Comparison of ENCODE assay signal across 13 cellular contexts in the genomic region with DNA sequence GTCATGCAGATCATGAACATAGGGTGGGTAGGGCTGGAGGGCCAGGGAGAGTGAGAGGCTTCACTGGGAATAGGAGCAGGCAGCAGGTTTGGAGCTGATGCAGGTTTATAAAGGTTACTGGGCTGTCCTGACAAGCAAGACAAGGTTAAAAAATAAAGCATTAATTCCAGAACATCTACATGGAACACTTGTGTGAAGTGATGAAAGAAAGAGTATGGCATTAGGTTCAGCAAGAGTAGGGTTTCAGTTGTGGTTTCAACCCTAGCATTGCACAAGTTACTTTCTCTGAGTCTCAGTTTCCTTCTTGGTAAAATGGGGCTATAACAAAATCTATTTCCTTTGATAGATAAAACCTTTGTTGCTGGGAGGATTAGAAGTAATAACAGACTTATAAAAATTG.
DNase-seq lines count a peak whose midpoint lies in the region; ATAC-seq lines count a peak whose summit lies in the region.
"Had no signal": no experiment of that assay in that cellular context is flagged by ENCODE, and none has a peak within 500 bp of the region (broad histone marks: within the 10 kb centered on the region; RNA-seq: fewer than 3 reads in every experiment).

No MANE protein-coding gene starts in this region.

- peak overlapping the region; percentile 50 for H3K27ac Mint-ChIP-seq in activated CD4-positive, alpha-beta T cell treated with anti-CD3 and anti-CD28 coated beads, Interleukin-2, amount 10 ng/mL, durations not matched to agents 24 days and 14 days
- no peak overlapping the region for H3K27ac Mint-ChIP-seq in activated CD4-positive, alpha-beta memory T cell treated with anti-CD3 and anti-CD28 coated beads for 36 hours
- H3K27ac Mint-ChIP-seq: IgD-negative memory B cell had no signal

- H3K36me3 ChIP-seq in MG63: no peaks in the 10 kb centered on the region

- H3K4me1 Mint-ChIP-seq in activated CD4-positive, alpha-beta T cell treated with anti-CD3 and anti-CD28 coated beads, Interleukin-2, amount 10 ng/mL, durations not matched to agents 24 days and 14 days: peaks cover 30% of the 10 kb centered on the region
- peaks cover 17% of the 10 kb centered on the region for H3K4me1 Mint-ChIP-seq in activated CD4-positive, alpha-beta memory T cell treated with anti-CD3 and anti-CD28 coated beads for 36 hours (ENCODE audit: low read depth)
- H3K4me1 Mint-ChIP-seq: naive B cell had no signal

- peaks cover 11% of the 10 kb centered on the region for H3K36me3 Mint-ChIP-seq in activated CD4-positive, alpha-beta T cell treated with anti-CD3 and anti-CD28 coated beads, Interleukin-2, amount 10 ng/mL, durations not matched to agents 24 days and 14 days (ENCODE audit: low read depth)
- peaks cover 7% of the 10 kb centered on the region for H3K36me3 Mint-ChIP-seq in activated CD4-positive, alpha-beta memory T cell treated with anti-CD3 and anti-CD28 coated beads for 36 hours

- ATAC-seq in GM21723 (IDR thresholded peaks at IDR 0.05; ENCODE audit: unreplicated experiment) (peak; percentile 93), HG03565 (IDR thresholded peaks at IDR 0.05; ENCODE audit: unreplicated experiment) (peak; percentile 76), left lobe of liver (peak; percentile 34)

- H3K9me3 ChIP-seq in MG63: 0 out of 2 replicates have a peak, but pooled peaks cover 3% of the 10 kb centered on the region

- H3K27me3 Mint-ChIP-seq in activated CD4-positive, alpha-beta T cell treated with anti-CD3 and anti-CD28 coated beads, Interleukin-2, amount 10 ng/mL, durations not matched to agents 24 days and 14 days: peaks cover 9% of the 10 kb centered on the region
- peaks cover 6% of the 10 kb centered on the region for H3K27me3 Mint-ChIP-seq in activated CD4-positive, alpha-beta memory T cell treated with anti-CD3 and anti-CD28 coated beads for 36 hours
- H3K27me3 Mint-ChIP-seq: IgD-negative memory B cell, naive B cell had no signal

- H3K4me3 Mint-ChIP-seq in activated CD4-positive, alpha-beta T cell treated with anti-CD3 and anti-CD28 coated beads, Interleukin-2, amount 10 ng/mL, durations not matched to agents 24 days and 14 days: peak overlapping the region; percentile 48
- H3K4me3 Mint-ChIP-seq in activated CD4-positive, alpha-beta memory T cell treated with anti-CD3 and anti-CD28 coated beads for 36 hours: no peak overlapping the region
- H3K4me3 Mint-ChIP-seq: naive B cell had no signal

- intact Hi-C loops in activated CD4-positive, alpha-beta T cell treated with anti-CD3 and anti-CD28 coated beads, Interleukin-2, amount 10 ng/mL, durations not matched to agents 24 days and 14 days (cut with micrococcal nuclease): loop anchor here (1.0 to 10.0 kb wide), 5 partner anchors 8 to 360 kb away; no protein-coding TSS in a partner anchor
- intact Hi-C loops in activated CD4-positive, alpha-beta memory T cell treated with anti-CD3 and anti-CD28 coated beads for 36 hours (cut with micrococcal nuclease): loop anchor here (5.0 kb wide), 1 partner anchor 212 kb away; no protein-coding TSS in a partner anchor

- H3K27me3 ChIP-seq in MG63: no peaks in the 10 kb centered on the region

- H3K4me3 ChIP-seq in MG63: no peak overlapping the region
- H3K4me3 ChIP-seq: PC-9 had no signal

- POLR2A ChIA-PET in activated CD4-positive, alpha-beta memory T cell treated with anti-CD3 and anti-CD28 coated beads for 36 hours (lab: Charles Lee): no interaction called here

- H3K9me3 Mint-ChIP-seq in activated CD4-positive, alpha-beta T cell treated with anti-CD3 and anti-CD28 coated beads, Interleukin-2, amount 10 ng/mL, durations not matched to agents 24 days and 14 days: peaks cover 27% of the 10 kb centered on the region
- peaks cover 15% of the 10 kb centered on the region for H3K9me3 Mint-ChIP-seq in activated CD4-positive, alpha-beta memory T cell treated with anti-CD3 and anti-CD28 coated beads for 36 hours

- peak; percentile 57 for DNase-seq in activated CD4-positive, alpha-beta T cell treated with anti-CD3 and anti-CD28 coated beads, Interleukin-2, amount 10 ng/mL, durations not matched to agents 24 days and 14 days
- no peak for DNase-seq in activated CD4-positive, alpha-beta T cell treated with anti-CD3 and anti-CD28 coated beads for 4 hours
- DNase-seq in left lobe of liver (ENCODE audit: low spot score): no peak
- DNase-seq in MG63: no peak
- no peak for DNase-seq in activated CD4-positive, alpha-beta memory T cell treated with anti-CD3 and anti-CD28 coated beads for 36 hours
- no peak for DNase-seq in inferior parietal cortex (ENCODE audit: extremely low spot score)
- DNase-seq: DMS153, naive B cell, NCI-H2081 treated with DMSO at 0.1 percent for 48 hours, PC-9 had no signal

- CTCF ChIA-PET in activated CD4-positive, alpha-beta memory T cell treated with anti-CD3 and anti-CD28 coated beads for 36 hours (lab: Charles Lee): no interaction called here

Comparison
In these comparisons a context has a peak if more than half of its experiments do, and no peak if none do; other contexts are left out.
1. ATAC-seq: peak in every context shown above with its lines; median percentile 93 in GM21723; 76 in HG03565; 34 in left lobe of liver.